Comparison of ENCODE assay signal across 29 cellular contexts in the genomic region with DNA sequence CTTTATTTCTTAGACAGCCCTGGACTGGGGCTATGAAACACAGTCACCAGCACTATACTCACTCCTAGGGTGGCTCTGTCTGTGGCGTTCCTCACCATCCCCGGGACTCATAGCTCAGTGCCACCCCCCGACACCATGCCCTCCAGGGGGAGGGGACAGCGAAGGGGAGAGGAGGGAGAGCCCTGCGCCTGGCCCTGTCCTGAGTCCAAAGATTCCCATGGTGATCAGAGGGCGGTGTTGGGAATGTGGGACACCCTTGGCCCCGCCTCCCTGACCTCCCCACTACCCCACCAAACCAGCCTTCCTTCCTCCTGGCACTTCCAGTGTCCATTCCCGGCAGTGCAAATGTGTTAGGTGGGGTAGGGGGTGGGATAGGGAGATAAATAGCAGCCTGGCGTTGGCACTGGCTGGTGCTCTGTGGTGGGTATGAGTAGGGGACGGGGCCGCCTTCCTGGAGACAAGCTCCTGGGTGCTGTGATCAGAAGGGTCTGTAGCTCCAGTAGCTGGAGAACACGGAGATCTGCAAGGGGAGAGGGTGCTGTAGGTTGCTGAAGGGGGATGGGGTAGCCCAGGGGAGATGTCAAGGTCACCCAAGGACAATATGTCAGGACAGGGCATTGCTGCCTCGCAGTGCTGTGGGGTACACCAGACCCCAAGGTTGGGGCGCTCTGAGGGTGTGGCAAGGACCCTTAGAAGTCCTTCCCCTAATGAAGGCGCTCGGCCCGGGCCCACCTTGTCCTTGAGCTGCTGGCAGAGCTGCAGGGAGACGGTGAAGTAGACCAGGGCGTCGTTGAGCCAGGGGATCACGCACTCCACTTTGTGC. TPM values are rescaled to one million over a fixed set of nuclear protein-coding genes. Genes with fewer than 3 reads are reported as not detected.
"Had no signal": no experiment of that assay in that cellular context is flagged by ENCODE, and none has a peak within 500 bp of the region (broad histone marks: within the 10 kb centered on the region; RNA-seq: fewer than 3 reads in every experiment).

No MANE protein-coding gene starts in this region.

- H3K27ac Mint-ChIP-seq: activated CD4-positive, alpha-beta T cell treated with anti-CD3 and anti-CD28 coated beads, Interleukin-2, amount 10 ng/mL, durations not matched to agents 7 days and 5 days; naive B cell; stimulated activated naive B cell treated with anti-CD40 and anti-IgM and Interleukin-4, amounts not matched to agents 10 μg/mL and 1 μg/mL and 100 μg/mL, for 72 hours had no signal

- H3K36me3 Mint-ChIP-seq: naive B cell had no signal

- H3K9ac ChIP-seq: parathyroid adenoma had no signal

- DNase-seq: activated CD4-positive, alpha-beta T cell treated with anti-CD3 and anti-CD28 coated beads, Interleukin-2, amount 10 ng/mL, durations not matched to agents 7 days and 5 days; activated CD8-positive, alpha-beta memory T cell treated with anti-CD3 and anti-CD28 coated beads, Interleukin-2, amount 50 U/mL, for 4 hours; activated effector memory CD4-positive, alpha-beta T cell treated with anti-CD3 and anti-CD28 coated beads, Interleukin-2, amount 50 U/mL, for 16 hours; activated naive CD4-positive, alpha-beta T cell treated with anti-CD3 and anti-CD28 coated beads, Interleukin-2, amount 50 U/mL, for 16 hours; activated T-cell treated with anti-CD3 and anti-CD28 coated beads, Interleukin-2, amount 50 U/mL, for 48 hours; adrenal gland; erythroblast; foreskin melanocyte; glutamatergic neuron; hippocampal formation; mammary epithelial cell; naive B cell; stimulated activated CD4-positive, alpha-beta T cell treated with anti-CD3 and anti-CD28 coated beads, Interleukin-4, amount 100 ng/mL, for 4 hours; stimulated activated naive B cell treated with anti-CD40 and anti-IgM and Interleukin-4, amounts not matched to agents 10 μg/mL and 1 μg/mL and 100 μg/mL, for 72 hours; T1000; upper lobe of right lung had no signal

- H3K27me3 Mint-ChIP-seq: activated CD4-positive, alpha-beta T cell treated with anti-CD3 and anti-CD28 coated beads, Interleukin-2, amount 10 ng/mL, durations not matched to agents 7 days and 5 days; naive B cell; stimulated activated naive B cell treated with anti-CD40 and anti-IgM and Interleukin-4, amounts not matched to agents 10 μg/mL and 1 μg/mL and 100 μg/mL, for 72 hours had no signal

- H3K9me3 ChIP-seq: adrenal gland, neutrophil, thoracic aorta, upper lobe of right lung had no signal

- FAIRE-seq: astrocyte, endometrium, islet of Langerhans had no signal

- H3K27ac ChIP-seq: adrenal gland, neutrophil, parathyroid adenoma, thoracic aorta, upper lobe of right lung had no signal

- ATAC-seq: activated CD4-positive, CD25-positive, alpha-beta regulatory T cell treated with anti-CD3 and anti-CD28 coated beads, Interleukin-2, amount 50 U/mL, for 24 hours; left lobe of liver; sciatic nerve; stimulated activated naive B cell treated with anti-CD40 and anti-IgM and Interleukin-4, amounts not matched to agents 10 μg/mL and 1 μg/mL and 100 μg/mL, for 72 hours; upper lobe of right lung had no signal

- H3K9me3 Mint-ChIP-seq: activated CD4-positive, alpha-beta T cell treated with anti-CD3 and anti-CD28 coated beads, Interleukin-2, amount 10 ng/mL, durations not matched to agents 7 days and 5 days; naive B cell; stimulated activated naive B cell treated with anti-CD40 and anti-IgM and Interleukin-4, amounts not matched to agents 10 μg/mL and 1 μg/mL and 100 μg/mL, for 72 hours had no signal

- H2AFZ ChIP-seq: parathyroid adenoma had no signal

- H3K4me3 ChIP-seq: adrenal gland, thoracic aorta, upper lobe of right lung had no signal

- H3K27me3 ChIP-seq: adrenal gland, neutrophil, upper lobe of right lung had no signal

- H3K4me3 Mint-ChIP-seq: activated CD4-positive, alpha-beta T cell treated with anti-CD3 and anti-CD28 coated beads, Interleukin-2, amount 10 ng/mL, durations not matched to agents 7 days and 5 days; naive B cell; stimulated activated naive B cell treated with anti-CD40 and anti-IgM and Interleukin-4, amounts not matched to agents 10 μg/mL and 1 μg/mL and 100 μg/mL, for 72 hours had no signal

RNA-seq across cellular contexts. Expression of gene SMIM22, which starts 2.0 kb away (rescaled TPM):
- total RNA-seq: activated CD4-positive, alpha-beta T cell treated with anti-CD3 and anti-CD28 coated beads, Interleukin-2, amount 10 ng/mL, durations not matched to agents 7 days and 5 days; adrenal gland; astrocyte; cerebellum; dermis microvascular lymphatic vessel endothelial cell; sciatic nerve; T-helper 1 cell treated with Interleukin-12 subunit alpha and Interleukin-12 subunit beta and Interleukin-4 antibody, amounts not matched to agents 30 ng/mL and 1 ng/mL, for 36 hours; thoracic aorta had no signal
- polyA plus RNA-seq: adrenal gland had no signal

RNA-seq across cellular contexts. Expression of gene SEPTIN12, which starts 9.0 kb away (rescaled TPM):
- total RNA-seq: activated CD4-positive, alpha-beta T cell treated with anti-CD3 and anti-CD28 coated beads, Interleukin-2, amount 10 ng/mL, durations not matched to agents 7 days and 5 days; adrenal gland; bronchial epithelial cell; cerebellum; dermis microvascular lymphatic vessel endothelial cell; left lobe of liver; mammary epithelial cell; sciatic nerve; T-helper 1 cell treated with Interleukin-12 subunit alpha and Interleukin-12 subunit beta and Interleukin-4 antibody, amounts not matched to agents 30 ng/mL and 1 ng/mL, for 36 hours; thoracic aorta; upper lobe of right lung had no signal
- polyA plus RNA-seq: mammary epithelial cell had no signal
